ENCODE assay signal across 8 cellular contexts in the genomic region with DNA sequence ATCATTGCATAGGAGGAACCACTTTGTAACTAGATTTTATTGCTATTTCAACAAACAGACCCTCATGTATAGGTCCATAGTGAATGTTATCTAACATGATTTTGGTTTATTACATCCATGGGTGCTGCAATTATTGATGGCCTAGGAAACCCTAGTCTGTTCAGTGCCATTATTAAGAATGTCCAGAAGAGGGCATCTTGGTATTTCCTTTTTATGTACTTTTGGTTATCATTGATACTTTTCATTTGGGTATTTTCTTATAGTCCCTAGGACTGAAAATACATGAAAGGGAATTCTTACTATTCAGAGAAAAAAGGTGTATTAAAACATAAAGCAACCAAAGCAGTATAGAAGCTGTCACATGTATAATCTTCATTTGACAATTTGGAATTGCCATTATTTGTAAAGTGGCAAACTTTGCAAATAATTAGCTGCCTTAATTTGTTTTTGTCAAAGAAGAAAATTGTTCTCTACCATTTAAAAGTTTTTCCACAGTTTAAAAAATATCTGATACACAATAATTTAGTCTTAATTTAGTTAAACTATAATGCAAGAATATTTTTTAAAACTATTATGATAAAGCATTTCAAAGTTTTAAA. TPM values are rescaled to one million over a fixed set of nuclear protein-coding genes. Genes with fewer than 3 reads are reported as not detected.
DNase-seq lines count a peak whose midpoint lies in the region; ATAC-seq, FAIRE-seq and TF ChIP-seq lines count a peak whose summit lies in the region.

No MANE protein-coding gene starts in this region.

- no peak overlapping the region for H3K4ac ChIP-seq in neuronal stem cell (ENCODE audit: low read length)

- no TSS peak for BruUV-seq in PC-3 (replicated peaks; lab: Mats Ljungman, UMichigan)

- H3K9me2 ChIP-seq in PC-3 (replicated peaks; ENCODE audit: low read length), result no peaks in the 10 kb centered on the region

- H2BK120ac ChIP-seq in neuronal stem cell (ENCODE audit: low read depth, low read length), result no peak overlapping the region

- TF ChIP-seq POLR2A in H54 (IDR thresholded peaks at IDR 0.05; ENCODE audit: low read depth, low read length), result no peak

- H3K9me3 ChIP-seq in BE2C (no peaks in the 10 kb centered on the region), PC-3 (ENCODE audit: low read length) (no peaks in the 10 kb centered on the region), endodermal cell (ENCODE audit: control insufficient read depth, low read length) (no peaks in the 10 kb centered on the region), neuronal stem cell (replicated peaks in 1 of 2; ENCODE audit: control insufficient read depth in 2 of 2, insufficient read depth in 1 of 2, low read depth in 1 of 2, low read length in 2 of 2) (peaks cover 0 to 4% of the 10 kb centered on the region in 2 donors)

- POLR2A ChIA-PET in PC-3 (lab: Charles Lee; ENCODE audit: unreplicated experiment), result no interaction called here

- TF ChIP-seq CTCF in BE2C (IDR thresholded peaks at IDR 0.05; ENCODE audit: low read depth, low read length), result peak; percentile 42
- peak; percentile 81 for TF ChIP-seq CTCF in PC-3 (conservative IDR thresholded peaks at IDR 0.05; ENCODE audit: low read depth, low read length)
- TF ChIP-seq CTCF in endodermal cell (conservative IDR thresholded peaks at IDR 0.05), result peak; percentile 84

- peaks cover 54% of the 10 kb centered on the region for H3K36me3 Mint-ChIP-seq in endodermal cell (ENCODE audit: low read depth)

- no peak overlapping the region for H3K27ac ChIP-seq in PC-3 (ENCODE audit: low read length)
- no peak overlapping the region for H3K27ac ChIP-seq in endodermal cell (ENCODE audit: low read depth, low read length)
- H3K27ac ChIP-seq in neuronal stem cell (replicated peaks; ENCODE audit: low read length), result no peak overlapping the region

- H3K4me3 ChIP-seq in BE2C (ENCODE audit: low read depth, low read length) (no peak overlapping the region), PC-3 (ENCODE audit: low read length) (no peak overlapping the region), endodermal cell (ENCODE audit: low read length) (no peak overlapping the region), neuronal stem cell (ENCODE audit: low read length in 2 of 2) (no peak overlapping the region)

- no peak overlapping the region for H2BK5ac ChIP-seq in neuronal stem cell (ENCODE audit: low read length)

- intact Hi-C loops in PC-3 (cut with micrococcal nuclease), result loop anchor here (1.0 to 5.0 kb wide), 4 partner anchors 48 to 339 kb away; no protein-coding TSS in a partner anchor

- H3F3A ChIP-seq in PC-3 (ENCODE audit: low read length, unreplicated experiment), result no peaks in the 10 kb centered on the region

- H3K27me3 ChIP-seq in BE2C, result no peaks in the 10 kb centered on the region
- H3K27me3 ChIP-seq in PC-3 (ENCODE audit: low read length), result no peaks in the 10 kb centered on the region
- no peaks in the 10 kb centered on the region for H3K27me3 ChIP-seq in endodermal cell (ENCODE audit: control insufficient read depth, insufficient read depth, low read length, poor library complexity, severe bottlenecking)
- no peaks in the 10 kb centered on the region for H3K27me3 ChIP-seq in neuronal stem cell (ENCODE audit: control insufficient read depth in 3 of 3, insufficient read depth in 3 of 3, low read depth in 1 of 3, low read length in 3 of 3)

- H2AFZ ChIP-seq in PC-3 (ENCODE audit: low read length) (no peak overlapping the region), neuronal stem cell (ENCODE audit: low read length) (no peak overlapping the region)

- DNase-seq in BE2C (no peak), H54 (ENCODE audit: insufficient read length, low spot score) (no peak), PC-3 (peak; percentile 62), endodermal cell (no peak), neuronal stem cell (ENCODE audit: low spot score) (peak; percentile 21), NCI-H187 treated with DMSO at 0.1 percent for 48 hours (lab: John Stamatoyannopoulos, UW) (no peak)

- H3K9ac ChIP-seq in PC-3 (ENCODE audit: low read length), result no peak overlapping the region
- no peak overlapping the region for H3K9ac ChIP-seq in endodermal cell (ENCODE audit: extremely low read depth, low read length, poor library complexity, severe bottlenecking)
- H3K9ac ChIP-seq in neuronal stem cell (ENCODE audit: low read depth, low read length, poor library complexity), result no peak overlapping the region

- no peak overlapping the region for H2BK15ac ChIP-seq in neuronal stem cell (ENCODE audit: low read length)

- no peaks in the 10 kb centered on the region for H3K79me2 ChIP-seq in PC-3 (ENCODE audit: low read length)

- no peak overlapping the region for H4K8ac ChIP-seq in neuronal stem cell (ENCODE audit: low read depth, low read length)

- no peak overlapping the region for H3K14ac ChIP-seq in neuronal stem cell (ENCODE audit: low read length)

- H3K18ac ChIP-seq in neuronal stem cell (ENCODE audit: low read length), result no peak overlapping the region

- no peak overlapping the region for H4K91ac ChIP-seq in neuronal stem cell (ENCODE audit: low read depth, low read length, poor library complexity)

- CTCF ChIA-PET in PC-3 (lab: Charles Lee), result interaction anchor here (0.7 kb wide), 1 partner anchor 169 kb away, joined by 4 read pairs; no protein-coding TSS in a partner anchor

- ATAC-seq in PC-3, result peak; percentile 73
- no peak for ATAC-seq in HG03520 (IDR thresholded peaks at IDR 0.05; ENCODE audit: unreplicated experiment)
- no peak for ATAC-seq in GM21526 (IDR thresholded peaks at IDR 0.05; ENCODE audit: low FRiP score, unreplicated experiment)

- H4K20me1 ChIP-seq in PC-3 (ENCODE audit: low read length), result no peaks in the 10 kb centered on the region

- no peak overlapping the region for H3K4me3 Mint-ChIP-seq in endodermal cell

- H3K4me1 Mint-ChIP-seq in endodermal cell, result peaks cover 9% of the 10 kb centered on the region

- H3K23ac ChIP-seq in neuronal stem cell (ENCODE audit: low read depth, low read length, poor library complexity), result no peak overlapping the region

- H3K4me1 ChIP-seq in BE2C, result no peaks in the 10 kb centered on the region
- no peaks in the 10 kb centered on the region for H3K4me1 ChIP-seq in PC-3 (ENCODE audit: insufficient read depth, low read length)
- H3K4me1 ChIP-seq in endodermal cell (ENCODE audit: control insufficient read depth, insufficient read depth, low read length), result no peaks in the 10 kb centered on the region
- peaks cover 0 to 4% of the 10 kb centered on the region in 2 donors for H3K4me1 ChIP-seq in neuronal stem cell (ENCODE audit: control insufficient read depth in 2 of 2, insufficient read depth in 1 of 2, low read depth in 1 of 2, low read length in 2 of 2)

- no peak overlapping the region for H3K4me2 ChIP-seq in PC-3 (ENCODE audit: low read length)
- no peak overlapping the region for H3K4me2 ChIP-seq in neuronal stem cell (ENCODE audit: insufficient read depth, low read length, poor library complexity, severe bottlenecking)

- H2AK5ac ChIP-seq in neuronal stem cell (ENCODE audit: low read depth, low read length), result no peak overlapping the region

- no peaks in the 10 kb centered on the region for H3K9me3 Mint-ChIP-seq in endodermal cell

- H3K36me3 ChIP-seq in BE2C (no peaks in the 10 kb centered on the region), PC-3 (ENCODE audit: low read depth, low read length) (peaks cover 17% of the 10 kb centered on the region; the same call in 1 of the 2 replicates), endodermal cell (ENCODE audit: control insufficient read depth, insufficient read depth, low read length) (peaks cover 57% of the 10 kb centered on the region), neuronal stem cell (replicated peaks in 1 of 2; ENCODE audit: control insufficient read depth in 2 of 2, insufficient read depth in 2 of 2, low read length in 2 of 2) (peaks cover 4 to 84% of the 10 kb centered on the region in 2 donors)

- H3K79me1 ChIP-seq in neuronal stem cell (ENCODE audit: low read depth, low read length), result no peaks in the 10 kb centered on the region

- H2BK12ac ChIP-seq in neuronal stem cell (ENCODE audit: low read length), result no peak overlapping the region

- FAIRE-seq in H54 (lab: Jason Lieb, UNC), result peak; percentile 92

- H3K27me3 Mint-ChIP-seq in endodermal cell (ENCODE audit: insufficient read depth), result no peaks in the 10 kb centered on the region

- no peak overlapping the region for H3K27ac Mint-ChIP-seq in endodermal cell

RNA-seq across cellular contexts. Expression of a gene that starts 48.7 kb away (rescaled TPM):
- 10.7 TPM for polyA plus RNA-seq in BE2C (2012; ENCODE audit: insufficient read depth, insufficient read length, low read depth)
- total RNA-seq in PC-3 (2014; rRNA removed), result 42.6 and 46.2 TPM in 2 replicates
- total RNA-seq in endodermal cell, result 10 to 100 TPM; 53.6 to 54.1 TPM
- 38.8 TPM for polyA plus RNA-seq in endodermal cell (2013, experiment 1 of 2)
- 39.8 TPM for polyA plus RNA-seq in endodermal cell (2013, experiment 2 of 2)
- polyA plus RNA-seq in neuronal stem cell (2013, experiment 1 of 2), result 21.1 TPM
- polyA plus RNA-seq in neuronal stem cell (2013, experiment 2 of 2), result 20.7 TPM

Comparison
In these comparisons a context has a peak if more than half of its experiments do, and no peak if none do; other contexts are left out.
1. DNase-seq: peak in PC-3 (single experiment) and neuronal stem cell (single experiment); none in BE2C (single experiment), H54 (single experiment), endodermal cell (single experiment) and NCI-H187 treated with DMSO at 0.1 percent for 48 hours (single experiment).
2. Peak in every context shown above with its lines, with median percentiles within 50 percentile points of each other: CTCF ChIP-seq.